ENCODE assay signal across 1 cellular context in genomic region chr16:81637336-81638235, GRCh38.
TF ChIP-seq lines count a peak whose summit lies in the region.

No MANE protein-coding gene starts in this region.

TF ChIP-seq in GM23338, 12 proteins besides CTCF, POLR2A, EP300 and RAD21 (continued from another document):
- TF ChIP-seq, protein P1, sequence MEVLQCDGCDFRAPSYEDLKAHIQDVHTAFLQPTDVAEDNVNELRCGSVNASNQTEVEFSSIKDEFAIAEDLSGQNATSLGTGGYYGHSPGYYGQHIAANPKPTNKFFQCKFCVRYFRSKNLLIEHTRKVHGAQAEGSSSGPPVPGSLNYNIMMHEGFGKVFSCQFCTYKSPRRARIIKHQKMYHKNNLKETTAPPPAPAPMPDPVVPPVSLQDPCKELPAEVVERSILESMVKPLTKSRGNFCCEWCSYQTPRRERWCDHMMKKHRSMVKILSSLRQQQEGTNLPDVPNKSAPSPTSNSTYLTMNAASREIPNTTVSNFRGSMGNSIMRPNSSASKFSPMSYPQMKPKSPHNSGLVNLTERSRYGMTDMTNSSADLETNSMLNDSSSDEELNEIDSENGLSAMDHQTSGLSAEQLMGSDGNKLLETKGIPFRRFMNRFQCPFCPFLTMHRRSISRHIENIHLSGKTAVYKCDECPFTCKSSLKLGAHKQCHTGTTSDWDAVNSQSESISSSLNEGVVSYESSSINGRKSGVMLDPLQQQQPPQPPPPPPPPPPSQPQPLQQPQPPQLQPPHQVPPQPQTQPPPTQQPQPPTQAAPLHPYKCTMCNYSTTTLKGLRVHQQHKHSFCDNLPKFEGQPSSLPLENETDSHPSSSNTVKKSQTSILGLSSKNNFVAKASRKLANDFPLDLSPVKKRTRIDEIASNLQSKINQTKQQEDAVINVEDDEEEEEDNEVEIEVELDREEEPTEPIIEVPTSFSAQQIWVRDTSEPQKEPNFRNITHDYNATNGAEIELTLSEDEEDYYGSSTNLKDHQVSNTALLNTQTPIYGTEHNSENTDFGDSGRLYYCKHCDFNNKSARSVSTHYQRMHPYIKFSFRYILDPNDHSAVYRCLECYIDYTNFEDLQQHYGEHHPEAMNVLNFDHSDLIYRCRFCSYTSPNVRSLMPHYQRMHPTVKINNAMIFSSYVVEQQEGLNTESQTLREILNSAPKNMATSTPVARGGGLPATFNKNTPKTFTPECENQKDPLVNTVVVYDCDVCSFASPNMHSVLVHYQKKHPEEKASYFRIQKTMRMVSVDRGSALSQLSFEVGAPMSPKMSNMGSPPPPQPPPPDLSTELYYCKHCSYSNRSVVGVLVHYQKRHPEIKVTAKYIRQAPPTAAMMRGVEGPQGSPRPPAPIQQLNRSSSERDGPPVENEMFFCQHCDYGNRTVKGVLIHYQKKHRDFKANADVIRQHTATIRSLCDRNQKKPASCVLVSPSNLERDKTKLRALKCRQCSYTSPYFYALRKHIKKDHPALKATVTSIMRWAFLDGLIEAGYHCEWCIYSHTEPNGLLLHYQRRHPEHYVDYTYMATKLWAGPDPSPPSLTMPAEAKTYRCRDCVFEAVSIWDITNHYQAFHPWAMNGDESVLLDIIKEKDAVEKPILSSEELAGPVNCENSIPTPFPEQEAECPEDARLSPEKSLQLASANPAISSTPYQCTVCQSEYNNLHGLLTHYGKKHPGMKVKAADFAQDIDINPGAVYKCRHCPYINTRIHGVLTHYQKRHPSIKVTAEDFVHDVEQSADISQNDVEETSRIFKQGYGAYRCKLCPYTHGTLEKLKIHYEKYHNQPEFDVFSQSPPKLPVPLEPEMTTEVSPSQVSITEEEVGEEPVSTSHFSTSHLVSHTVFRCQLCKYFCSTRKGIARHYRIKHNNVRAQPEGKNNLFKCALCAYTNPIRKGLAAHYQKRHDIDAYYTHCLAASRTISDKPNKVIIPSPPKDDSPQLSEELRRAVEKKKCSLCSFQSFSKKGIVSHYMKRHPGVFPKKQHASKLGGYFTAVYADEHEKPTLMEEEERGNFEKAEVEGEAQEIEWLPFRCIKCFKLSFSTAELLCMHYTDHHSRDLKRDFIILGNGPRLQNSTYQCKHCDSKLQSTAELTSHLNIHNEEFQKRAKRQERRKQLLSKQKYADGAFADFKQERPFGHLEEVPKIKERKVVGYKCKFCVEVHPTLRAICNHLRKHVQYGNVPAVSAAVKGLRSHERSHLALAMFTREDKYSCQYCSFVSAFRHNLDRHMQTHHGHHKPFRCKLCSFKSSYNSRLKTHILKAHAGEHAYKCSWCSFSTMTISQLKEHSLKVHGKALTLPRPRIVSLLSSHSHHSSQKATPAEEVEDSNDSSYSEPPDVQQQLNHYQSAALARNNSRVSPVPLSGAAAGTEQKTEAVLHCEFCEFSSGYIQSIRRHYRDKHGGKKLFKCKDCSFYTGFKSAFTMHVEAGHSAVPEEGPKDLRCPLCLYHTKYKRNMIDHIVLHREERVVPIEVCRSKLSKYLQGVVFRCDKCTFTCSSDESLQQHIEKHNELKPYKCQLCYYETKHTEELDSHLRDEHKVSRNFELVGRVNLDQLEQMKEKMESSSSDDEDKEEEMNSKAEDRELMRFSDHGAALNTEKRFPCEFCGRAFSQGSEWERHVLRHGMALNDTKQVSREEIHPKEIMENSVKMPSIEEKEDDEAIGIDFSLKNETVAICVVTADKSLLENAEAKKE (CRISPR knock-in tag; IDR thresholded peaks at IDR 0.05) = no peak
- TF ChIP-seq ZNF331 (CRISPR knock-in tag; IDR thresholded peaks at IDR 0.05; ENCODE audit: low read depth) (no peak), NANOG (IDR thresholded peaks at IDR 0.05; ENCODE audit: borderline replicate concordance) (no peak), CREB1 (CRISPR knock-in tag; IDR thresholded peaks at IDR 0.05; ENCODE audit: low read depth) (no peak), ZNF114 (CRISPR knock-in tag; IDR thresholded peaks at IDR 0.05) (no peak), ETS1 (IDR thresholded peaks at IDR 0.05) (no peak), EZH2 (IDR thresholded peaks at IDR 0.05; ENCODE audit: low read depth, unreplicated experiment) (no peak), REST (IDR thresholded peaks at IDR 0.05; ENCODE audit: unreplicated experiment) (no peak), JUNB (IDR thresholded peaks at IDR 0.05; ENCODE audit: unreplicated experiment) (no peak), EZH2phosphoT487 (IDR thresholded peaks at IDR 0.05; ENCODE audit: unreplicated experiment) (no peak), STAT1 (IDR thresholded peaks at IDR 0.05; ENCODE audit: unreplicated experiment) (no peak)
TF ChIP-seq in GM23338: peak in this region for 0.
